In genomic region chr4:56468097-56468422, GRCh38 we compare ENCODE assay signal across 8 cellular contexts. TPM values are rescaled to one million over a fixed set of nuclear protein-coding genes. Genes with fewer than 3 reads are reported as not detected.
DNase-seq lines count a peak whose midpoint lies in the region; ATAC-seq and TF ChIP-seq lines count a peak whose summit lies in the region.

No MANE protein-coding gene starts in this region.

- peaks cover 41% of the 10 kb centered on the region for H3K4me1 Mint-ChIP-seq in activated CD8-positive, alpha-beta T cell treated with anti-CD3 and anti-CD28 coated beads, Interleukin-2, amount 10 ng/mL, durations not matched to agents 7 days and 5 days (ENCODE audit: low read depth)
- peaks cover 43% of the 10 kb centered on the region for H3K4me1 Mint-ChIP-seq in neural progenitor cell

- peak overlapping the region; percentile 100 for H3K4me3 Mint-ChIP-seq in activated CD8-positive, alpha-beta T cell treated with anti-CD3 and anti-CD28 coated beads, Interleukin-2, amount 10 ng/mL, durations not matched to agents 7 days and 5 days
- H3K4me3 Mint-ChIP-seq in neural progenitor cell = peak overlapping the region; percentile 97

- peaks cover 10% of the 10 kb centered on the region for H3K4me1 ChIP-seq in neural progenitor cell

- H3K27me3 Mint-ChIP-seq in activated CD8-positive, alpha-beta T cell treated with anti-CD3 and anti-CD28 coated beads, Interleukin-2, amount 10 ng/mL, durations not matched to agents 7 days and 5 days (ENCODE audit: low read depth) = no peaks in the 10 kb centered on the region
- peaks cover 6% of the 10 kb centered on the region for H3K27me3 Mint-ChIP-seq in neural progenitor cell (ENCODE audit: insufficient read depth, low read depth)

- no peaks in the 10 kb centered on the region for H3K9me3 ChIP-seq in KOPT-K1 (ENCODE audit: insufficient read depth, low read length, poor library complexity, severe bottlenecking)
- H3K9me3 ChIP-seq in neural progenitor cell (ENCODE audit: low read depth) = no peaks in the 10 kb centered on the region

- H3K4me2 ChIP-seq in neural progenitor cell = peak overlapping the region; percentile 96

- peaks cover 37% of the 10 kb centered on the region for H4K20me1 ChIP-seq in neural progenitor cell (ENCODE audit: low read depth)

- no peak for TF ChIP-seq CTCF in foreskin fibroblast (IDR thresholded peaks at IDR 0.05; ENCODE audit: low read depth, low read length)
- TF ChIP-seq CTCF in neural progenitor cell (IDR thresholded peaks at IDR 0.05) = no peak

- H3K9ac ChIP-seq in neural progenitor cell = peak overlapping the region; percentile 92

- peak overlapping the region; percentile 100 for H3K27ac Mint-ChIP-seq in activated CD8-positive, alpha-beta T cell treated with anti-CD3 and anti-CD28 coated beads, Interleukin-2, amount 10 ng/mL, durations not matched to agents 7 days and 5 days
- peak overlapping the region; percentile 93 for H3K27ac Mint-ChIP-seq in neural progenitor cell

- H3K79me2 ChIP-seq in neural progenitor cell (ENCODE audit: low read depth) = peaks cover 74% of the 10 kb centered on the region

- H3K36me3 ChIP-seq in H7 (replicated peaks; ENCODE audit: control insufficient read depth, insufficient read depth, low read length) = peaks cover 4% of the 10 kb centered on the region
- H3K36me3 ChIP-seq in KOPT-K1 (ENCODE audit: insufficient read depth, low read length) = peaks cover 44% of the 10 kb centered on the region
- peaks cover 20% of the 10 kb centered on the region for H3K36me3 ChIP-seq in neural progenitor cell

- DNase-seq in activated T-cell treated with anti-CD3 and anti-CD28 coated beads for 24 hours (ENCODE audit: low read depth) (peak; percentile 26), H7 (peak; percentile 70), foreskin fibroblast (peak in 1 of 2 donors; percentile 54), neural progenitor cell (ENCODE audit: low spot score) (peak; percentile 51), NCI-H187 treated with DMSO at 0.1 percent for 48 hours (lab: John Stamatoyannopoulos, UW) (no peak)
- no peak for DNase-seq in activated T-cell treated with anti-CD3 and anti-CD28 coated beads, Interleukin-2, amount 50 U/mL, for 1 hour
- DNase-seq in activated CD8-positive, alpha-beta T cell treated with anti-CD3 and anti-CD28 coated beads, Interleukin-2, amount 10 ng/mL, durations not matched to agents 7 days and 5 days = no peak

- peak overlapping the region; percentile 53 for H3K4me3 ChIP-seq in H7 (ENCODE audit: insufficient read depth, low read depth, low read length)
- H3K4me3 ChIP-seq in foreskin fibroblast (ENCODE audit: low read depth in 1 of 2, low read length in 2 of 2) = peak overlapping the region; percentile 78 to 91
- H3K4me3 ChIP-seq in neural progenitor cell = peak overlapping the region; percentile 92

- no peaks in the 10 kb centered on the region for H3K27me3 ChIP-seq in H7 (ENCODE audit: control insufficient read depth, insufficient read depth, low read length)
- H3K27me3 ChIP-seq in neural progenitor cell = no peaks in the 10 kb centered on the region

- ATAC-seq in activated CD8-positive, alpha-beta T cell treated with anti-CD3 and anti-CD28 coated beads, Interleukin-2, amount 10 ng/mL, durations not matched to agents 7 days and 5 days = peak; percentile 56

- POLR2A ChIA-PET in activated CD8-positive, alpha-beta T cell treated with anti-CD3 and anti-CD28 coated beads, Interleukin-2, amount 10 ng/mL, durations not matched to agents 7 days and 5 days (lab: Charles Lee) = interaction anchor here (0.6 to 3.0 kb wide), 6 partner anchors 10 to 1380 kb away, joined by 3 to 33 read pairs (median 6); partner anchors contain the start of genes AASDH, NOA1, PAICS and PPAT

- peaks cover 18% of the 10 kb centered on the region for H3F3A ChIP-seq in neural progenitor cell (ENCODE audit: low read depth)

- CTCF ChIA-PET in activated CD8-positive, alpha-beta T cell treated with anti-CD3 and anti-CD28 coated beads, Interleukin-2, amount 10 ng/mL, durations not matched to agents 7 days and 5 days (lab: Charles Lee) = interaction anchor here (0.6 to 2.0 kb wide), 6 partner anchors 23 to 336 kb away, joined by 3 to 7 read pairs (median 4); partner anchors contain the start of genes PAICS and PPAT

- peaks cover 47% of the 10 kb centered on the region for H3K36me3 Mint-ChIP-seq in activated CD8-positive, alpha-beta T cell treated with anti-CD3 and anti-CD28 coated beads, Interleukin-2, amount 10 ng/mL, durations not matched to agents 7 days and 5 days (ENCODE audit: low read depth)
- peaks cover 19% of the 10 kb centered on the region for H3K36me3 Mint-ChIP-seq in neural progenitor cell

- peak overlapping the region; percentile 78 for H3K27ac ChIP-seq in KOPT-K1 (ENCODE audit: low read depth, low read length, poor library complexity, severe bottlenecking)
- peak overlapping the region; percentile 92 for H3K27ac ChIP-seq in neural progenitor cell

- H3K9me3 Mint-ChIP-seq in activated CD8-positive, alpha-beta T cell treated with anti-CD3 and anti-CD28 coated beads, Interleukin-2, amount 10 ng/mL, durations not matched to agents 7 days and 5 days (ENCODE audit: insufficient read depth) = no peaks in the 10 kb centered on the region
- no peaks in the 10 kb centered on the region for H3K9me3 Mint-ChIP-seq in neural progenitor cell

- H2AFZ ChIP-seq in neural progenitor cell (replicated peaks) = peak overlapping the region; percentile 90

RNA-seq across cellular contexts. Expression of gene SRP72, which starts 0.6 kb away (rescaled TPM):
- total RNA-seq in H7 (2014; rRNA removed; shearing (Covaris generic)) = 56.8 and 84.6 TPM in 2 replicates
- 100 to 1,000 TPM; 131 to 132 TPM for total RNA-seq in activated CD8-positive, alpha-beta T cell treated with anti-CD3 and anti-CD28 coated beads, Interleukin-2, amount 10 ng/mL, durations not matched to agents 7 days and 5 days
- total RNA-seq in neural progenitor cell (ENCODE audit: low replicate concordance) = 90.8 and 114 TPM in 2 replicates

RNA-seq across cellular contexts. Expression of gene PAICS, which starts 32.0 kb away (rescaled TPM):
- 192 and 207 TPM in 2 replicates for total RNA-seq in H7 (2014; rRNA removed; shearing (Covaris generic))
- total RNA-seq in activated CD8-positive, alpha-beta T cell treated with anti-CD3 and anti-CD28 coated beads, Interleukin-2, amount 10 ng/mL, durations not matched to agents 7 days and 5 days = 100 to 1,000 TPM; 180 to 188 TPM
- 322 and 395 TPM in 2 replicates for total RNA-seq in neural progenitor cell (ENCODE audit: low replicate concordance)

RNA-seq across cellular contexts. Expression of gene PPAT, which starts 32.6 kb away (rescaled TPM):
- total RNA-seq in H7 (2014; rRNA removed; shearing (Covaris generic)) = 68.5 and 92.7 TPM in 2 replicates
- total RNA-seq in activated CD8-positive, alpha-beta T cell treated with anti-CD3 and anti-CD28 coated beads, Interleukin-2, amount 10 ng/mL, durations not matched to agents 7 days and 5 days = 10 to 100 TPM; 29.0 to 32.5 TPM
- 67.6 and 108 TPM in 2 replicates for total RNA-seq in neural progenitor cell (ENCODE audit: low replicate concordance)

RNA-seq across cellular contexts. Expression of gene ARL9, which starts 37.5 kb away (rescaled TPM):
- total RNA-seq in H7 (2014; rRNA removed; shearing (Covaris generic)) = not detected in 2 replicates
- total RNA-seq in activated CD8-positive, alpha-beta T cell treated with anti-CD3 and anti-CD28 coated beads, Interleukin-2, amount 10 ng/mL, durations not matched to agents 7 days and 5 days = under 1 TPM; 0.16 to 0.18 TPM
- total RNA-seq in neural progenitor cell (ENCODE audit: low replicate concordance) = 0.45 and 0.68 TPM in 2 replicates

Comparison
In these comparisons a context has a peak if more than half of its experiments do, and no peak if none do; other contexts are left out.
1. DNase-seq: peak in activated T-cell treated with anti-CD3 and anti-CD28 coated beads for 24 hours (single experiment), H7 (single experiment) and neural progenitor cell (single experiment); none in activated T-cell treated with anti-CD3 and anti-CD28 coated beads, Interleukin-2, amount 50 U/mL, for 1 hour (single experiment), activated CD8-positive, alpha-beta T cell treated with anti-CD3 and anti-CD28 coated beads, Interleukin-2, amount 10 ng/mL, durations not matched to agents 7 days and 5 days (single experiment) and NCI-H187 treated with DMSO at 0.1 percent for 48 hours (single experiment).
2. Peak in every context shown above with its lines, with median percentiles within 50 percentile points of each other: H3K4me3 ChIP-seq.